Comparison of ENCODE assay signal across 8 cellular contexts in the genomic region with DNA sequence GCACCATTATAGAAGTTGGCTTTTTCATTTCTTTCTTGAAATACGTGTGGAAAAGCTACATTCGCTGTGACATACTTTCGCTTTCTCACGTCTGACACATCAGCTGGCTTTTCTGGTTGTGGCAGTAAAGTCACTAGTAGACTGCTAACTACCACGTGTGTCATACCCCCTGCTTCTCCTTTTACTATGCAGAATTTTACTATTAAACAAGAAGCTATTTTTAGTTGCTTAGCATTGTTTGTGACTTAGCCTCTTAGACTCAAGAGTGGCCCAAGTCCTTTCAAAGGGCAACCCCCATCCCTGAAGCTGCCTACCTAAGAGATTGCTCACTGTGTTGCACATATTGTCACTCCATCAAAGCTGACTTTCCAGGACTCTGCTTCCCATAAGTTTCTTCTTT.
A peak's percentile ranks its signal among the peaks of the same experiment; 100 is the strongest.
DNase-seq lines count a peak whose midpoint lies in the region; ATAC-seq, FAIRE-seq and TF ChIP-seq lines count a peak whose summit lies in the region.

No MANE protein-coding gene starts in this region.

- TF ChIP-seq POLR2A in erythroblast (IDR thresholded peaks at IDR 0.05; ENCODE audit: low read length) (no peak), H54 (IDR thresholded peaks at IDR 0.05; ENCODE audit: low read depth, low read length) (no peak)

- FAIRE-seq in H54 (lab: Jason Lieb, UNC): no peak

- peak; percentile 14 for DNase-seq in activated gamma-delta T cell treated with Interleukin-2 at 50 U/mL for 16 hours
- no peak for DNase-seq in activated gamma-delta T cell (lab: John Stamatoyannopoulos, UW)
- peak; percentile 66 for DNase-seq in T-helper 2 cell treated with Interferon-gamma antibody and Interleukin-4, amounts not matched to agents 5 μg/mL and 100 μg/mL, for 36 hours (ENCODE audit: low spot score)
- peak; percentile 3 to 13 for DNase-seq in erythroblast (lab: John Stamatoyannopoulos, UW)
- no peak for DNase-seq in stimulated activated naive B cell treated with anti-CD40 and anti-IgM and Interleukin-4, amounts not matched to agents 10 μg/mL and 1 μg/mL and 100 μg/mL, for 72 hours
- DNase-seq in H54 (ENCODE audit: insufficient read length, low spot score): no peak
- DNase-seq in NCI-H1694 treated with DMSO at 0.1 percent for 48 hours (lab: John Stamatoyannopoulos, UW): no peak

- H3K27ac Mint-ChIP-seq in T-helper 2 cell treated with Interferon-gamma antibody and Interleukin-4, amounts not matched to agents 5 μg/mL and 100 μg/mL, for 36 hours: peak overlapping the region; percentile 26
- no peak overlapping the region for H3K27ac Mint-ChIP-seq in stimulated activated naive B cell treated with anti-CD40 and anti-IgM and Interleukin-4, amounts not matched to agents 10 μg/mL and 1 μg/mL and 100 μg/mL, for 72 hours

- peaks cover 9% of the 10 kb centered on the region for H3K9me3 Mint-ChIP-seq in T-helper 2 cell treated with Interferon-gamma antibody and Interleukin-4, amounts not matched to agents 5 μg/mL and 100 μg/mL, for 36 hours
- peaks cover 0 to 3% of the 10 kb centered on the region in 2 donors for H3K9me3 Mint-ChIP-seq in stimulated activated naive B cell treated with anti-CD40 and anti-IgM and Interleukin-4, amounts not matched to agents 10 μg/mL and 1 μg/mL and 100 μg/mL, for 72 hours

- peaks cover 8% of the 10 kb centered on the region for H3K36me3 Mint-ChIP-seq in T-helper 2 cell treated with Interferon-gamma antibody and Interleukin-4, amounts not matched to agents 5 μg/mL and 100 μg/mL, for 36 hours (ENCODE audit: low read depth)
- H3K36me3 Mint-ChIP-seq in stimulated activated naive B cell treated with anti-CD40 and anti-IgM and Interleukin-4, amounts not matched to agents 10 μg/mL and 1 μg/mL and 100 μg/mL, for 72 hours: no peaks in the 10 kb centered on the region

- ATAC-seq in HG03354 (IDR thresholded peaks at IDR 0.05; ENCODE audit: poor library complexity, severe bottlenecking, unreplicated experiment): peak; percentile 90
- ATAC-seq in stimulated activated naive B cell treated with anti-CD40 and anti-IgM and Interleukin-4, amounts not matched to agents 10 μg/mL and 1 μg/mL and 100 μg/mL, for 72 hours (replicated peaks): peak; percentile 73 to 91

- no peaks in the 10 kb centered on the region for H3K27me3 Mint-ChIP-seq in T-helper 2 cell treated with Interferon-gamma antibody and Interleukin-4, amounts not matched to agents 5 μg/mL and 100 μg/mL, for 36 hours (ENCODE audit: low read depth)
- no peaks in the 10 kb centered on the region for H3K27me3 Mint-ChIP-seq in stimulated activated naive B cell treated with anti-CD40 and anti-IgM and Interleukin-4, amounts not matched to agents 10 μg/mL and 1 μg/mL and 100 μg/mL, for 72 hours

- H3K4me3 Mint-ChIP-seq in T-helper 2 cell treated with Interferon-gamma antibody and Interleukin-4, amounts not matched to agents 5 μg/mL and 100 μg/mL, for 36 hours: peak overlapping the region; percentile 81
- peak overlapping the region; percentile 36 to 58 for H3K4me3 Mint-ChIP-seq in stimulated activated naive B cell treated with anti-CD40 and anti-IgM and Interleukin-4, amounts not matched to agents 10 μg/mL and 1 μg/mL and 100 μg/mL, for 72 hours

- H3K4me1 Mint-ChIP-seq in T-helper 2 cell treated with Interferon-gamma antibody and Interleukin-4, amounts not matched to agents 5 μg/mL and 100 μg/mL, for 36 hours (ENCODE audit: low read depth): peaks cover 35% of the 10 kb centered on the region
- peaks cover 4 to 16% of the 10 kb centered on the region in 2 donors for H3K4me1 Mint-ChIP-seq in stimulated activated naive B cell treated with anti-CD40 and anti-IgM and Interleukin-4, amounts not matched to agents 10 μg/mL and 1 μg/mL and 100 μg/mL, for 72 hours

Comparison
In these comparisons a context has a peak if more than half of its experiments do, and no peak if none do; other contexts are left out.
1. DNase-seq: peak in activated gamma-delta T cell treated with Interleukin-2 at 50 U/mL for 16 hours (single experiment), T-helper 2 cell treated with Interferon-gamma antibody and Interleukin-4, amounts not matched to agents 5 μg/mL and 100 μg/mL, for 36 hours (single experiment) and erythroblast (2 of 2); none in activated gamma-delta T cell (single experiment), stimulated activated naive B cell treated with anti-CD40 and anti-IgM and Interleukin-4, amounts not matched to agents 10 μg/mL and 1 μg/mL and 100 μg/mL, for 72 hours (single experiment), H54 (single experiment) and NCI-H1694 treated with DMSO at 0.1 percent for 48 hours (single experiment).